17 cellular contexts compared by ENCODE assay signal in genomic region chr4:1333256-1333655, GRCh38. TPM values are rescaled to one million over a fixed set of nuclear protein-coding genes. Genes with fewer than 3 reads are reported as not detected.
DNase-seq lines count a peak whose midpoint lies in the region; ATAC-seq and TF ChIP-seq lines count a peak whose summit lies in the region.
"Had no signal": no experiment of that assay in that cellular context is flagged by ENCODE, and none has a peak within 500 bp of the region (broad histone marks: within the 10 kb centered on the region; RNA-seq: fewer than 3 reads in every experiment).

No MANE protein-coding gene starts in this region.

- H3K9me3 ChIP-seq in BLaER1 (no peaks in the 10 kb centered on the region), lower lobe of right lung (no peaks in the 10 kb centered on the region), smooth muscle cell (replicated peaks; ENCODE audit: low read depth) (no peaks in the 10 kb centered on the region)
- H3K9me3 ChIP-seq: MG63, SJSA1 had no signal

- H4K20me1 ChIP-seq in BLaER1 = peaks cover 46% of the 10 kb centered on the region
- peaks cover 46% of the 10 kb centered on the region for H4K20me1 ChIP-seq in smooth muscle cell (ENCODE audit: low read depth)

- H3K4me3 ChIP-seq in BLaER1 (no peak overlapping the region), lower lobe of right lung (no peak overlapping the region), smooth muscle cell (no peak overlapping the region)
- H3K4me3 ChIP-seq: MG63, SJSA1 had no signal

- H3K4me1 ChIP-seq in BLaER1 (peaks cover 62% of the 10 kb centered on the region), lower lobe of right lung (peaks cover 11% of the 10 kb centered on the region), smooth muscle cell (ENCODE audit: low read depth) (no peaks in the 10 kb centered on the region)
- H3K4me1 ChIP-seq: SJSA1 had no signal

- peak overlapping the region; percentile 66 for H3K27ac Mint-ChIP-seq in dendritic cell treated with granulocyte-macrophage colony-stimulating factor and Interleukin-4, amounts not matched to agents 40 ng/mL and 50 ng/mL, for 4 days

- peak overlapping the region; percentile 47 for H3K4me3 Mint-ChIP-seq in dendritic cell treated with granulocyte-macrophage colony-stimulating factor and Interleukin-4, amounts not matched to agents 40 ng/mL and 50 ng/mL, for 4 days
- H3K4me3 Mint-ChIP-seq: CD4-positive, alpha-beta memory T cell had no signal

- peak; percentile 21 for DNase-seq in MV-4-11 (lab: John Stamatoyannopoulos, UW)
- peak; percentile 49 for DNase-seq in lower lobe of right lung
- DNase-seq in kidney glomerular epithelial cell (lab: John Stamatoyannopoulos, UW) = no peak
- DNase-seq in smooth muscle cell (lab: John Stamatoyannopoulos, UW; ENCODE audit: unreplicated experiment) = no peak
- no peak for DNase-seq in NCI-H524 treated with DMSO at 0.1 percent for 48 hours (lab: John Stamatoyannopoulos, UW)
- DNase-seq: CD4-positive, alpha-beta memory T cell; IMR-90; Karpas-422; MG63; NCI-H1092 treated with DMSO at 0.1 percent for 48 hours; NCI-H2081 treated with DMSO at 0.1 percent for 48 hours; NCI-H510A; NCI-H82 had no signal

- H3K27me3 Mint-ChIP-seq in dendritic cell treated with granulocyte-macrophage colony-stimulating factor and Interleukin-4, amounts not matched to agents 40 ng/mL and 50 ng/mL, for 4 days = no peaks in the 10 kb centered on the region
- H3K27me3 Mint-ChIP-seq: CD4-positive, alpha-beta memory T cell had no signal

- H3F3A ChIP-seq in smooth muscle cell (ENCODE audit: low read depth) = no peaks in the 10 kb centered on the region

- peaks cover 6% of the 10 kb centered on the region for H3K9me3 Mint-ChIP-seq in dendritic cell treated with granulocyte-macrophage colony-stimulating factor and Interleukin-4, amounts not matched to agents 40 ng/mL and 50 ng/mL, for 4 days

- peaks cover 36% of the 10 kb centered on the region for H3K36me3 Mint-ChIP-seq in dendritic cell treated with granulocyte-macrophage colony-stimulating factor and Interleukin-4, amounts not matched to agents 40 ng/mL and 50 ng/mL, for 4 days (ENCODE audit: low read depth)

- no peak overlapping the region for H2AFZ ChIP-seq in smooth muscle cell (ENCODE audit: low read depth)

- no peaks in the 10 kb centered on the region for H3K27me3 ChIP-seq in BLaER1
- H3K27me3 ChIP-seq in lower lobe of right lung (ENCODE audit: low read depth) = no peaks in the 10 kb centered on the region
- no peaks in the 10 kb centered on the region for H3K27me3 ChIP-seq in smooth muscle cell (ENCODE audit: low read depth)
- H3K27me3 ChIP-seq: MG63, SJSA1 had no signal

- WGBS in smooth muscle cell (ENCODE audit: low lambda C conversion rate) = 98% methylated on average over 8 of the region's 8 CpGs

- TF ChIP-seq CTCF in lower lobe of right lung (IDR thresholded peaks at IDR 0.05) (no peak), smooth muscle cell (IDR thresholded peaks at IDR 0.05; ENCODE audit: borderline replicate concordance, insufficient read depth, poor library complexity, severe bottlenecking) (no peak)

- ATAC-seq in lower lobe of right lung (no peak), HG03432 (IDR thresholded peaks at IDR 0.05; ENCODE audit: unreplicated experiment) (no peak)

- H3K4me2 ChIP-seq in BLaER1 (peak overlapping the region; percentile 32; the same call in 1 of the 2 replicates), smooth muscle cell (no peak overlapping the region)

- intact Hi-C loops in dendritic cell treated with granulocyte-macrophage colony-stimulating factor and Interleukin-4, amounts not matched to agents 40 ng/mL and 50 ng/mL, for 4 days (cut with micrococcal nuclease) = no loop called here
- intact Hi-C loops in lower lobe of right lung (cut with DNase I) = no loop called here

- H3K4me1 Mint-ChIP-seq in dendritic cell treated with granulocyte-macrophage colony-stimulating factor and Interleukin-4, amounts not matched to agents 40 ng/mL and 50 ng/mL, for 4 days (ENCODE audit: low read depth) = peaks cover 58% of the 10 kb centered on the region

- peak overlapping the region; percentile 22; the same call in 1 of the 2 replicates for H3K27ac ChIP-seq in BLaER1
- no peak overlapping the region for H3K27ac ChIP-seq in lower lobe of right lung
- no peak overlapping the region for H3K27ac ChIP-seq in smooth muscle cell (ENCODE audit: low read depth)
- H3K27ac ChIP-seq: SJSA1 had no signal

- peaks cover 87% of the 10 kb centered on the region for H3K36me3 ChIP-seq in BLaER1
- peaks cover 65% of the 10 kb centered on the region for H3K36me3 ChIP-seq in lower lobe of right lung
- H3K36me3 ChIP-seq in smooth muscle cell (ENCODE audit: low read depth) = peaks cover 4% of the 10 kb centered on the region

- no peak overlapping the region for H3K9ac ChIP-seq in BLaER1
- H3K9ac ChIP-seq in smooth muscle cell (ENCODE audit: low read depth) = no peak overlapping the region

- no peaks in the 10 kb centered on the region for H3K79me2 ChIP-seq in smooth muscle cell (ENCODE audit: low read depth)

RNA-seq across cellular contexts. Expression of gene UVSSA, which starts 13.8 kb away (rescaled TPM):
- 27.9 TPM for total RNA-seq in lower lobe of right lung
- total RNA-seq in smooth muscle cell = 6.6 and 9.0 TPM in 2 replicates
- 13.0 and 14.9 TPM in 2 replicates for polyA plus RNA-seq in smooth muscle cell

RNA-seq across cellular contexts. Expression of gene MAEA, which starts 43.6 kb away (rescaled TPM):
- total RNA-seq in lower lobe of right lung (65.8 TPM), smooth muscle cell (40.8 and 48.2 TPM in 2 replicates)
- 48.0 and 60.9 TPM in 2 replicates for polyA plus RNA-seq in smooth muscle cell

Comparison
In these comparisons a context has a peak if more than half of its experiments do, and no peak if none do; other contexts are left out.
1. DNase-seq: peak in MV-4-11 (single experiment) and lower lobe of right lung (single experiment); none in kidney glomerular epithelial cell (single experiment), smooth muscle cell (single experiment) and NCI-H524 treated with DMSO at 0.1 percent for 48 hours (single experiment).